ENCODE assay signal across 8 cellular contexts in the genomic region with DNA sequence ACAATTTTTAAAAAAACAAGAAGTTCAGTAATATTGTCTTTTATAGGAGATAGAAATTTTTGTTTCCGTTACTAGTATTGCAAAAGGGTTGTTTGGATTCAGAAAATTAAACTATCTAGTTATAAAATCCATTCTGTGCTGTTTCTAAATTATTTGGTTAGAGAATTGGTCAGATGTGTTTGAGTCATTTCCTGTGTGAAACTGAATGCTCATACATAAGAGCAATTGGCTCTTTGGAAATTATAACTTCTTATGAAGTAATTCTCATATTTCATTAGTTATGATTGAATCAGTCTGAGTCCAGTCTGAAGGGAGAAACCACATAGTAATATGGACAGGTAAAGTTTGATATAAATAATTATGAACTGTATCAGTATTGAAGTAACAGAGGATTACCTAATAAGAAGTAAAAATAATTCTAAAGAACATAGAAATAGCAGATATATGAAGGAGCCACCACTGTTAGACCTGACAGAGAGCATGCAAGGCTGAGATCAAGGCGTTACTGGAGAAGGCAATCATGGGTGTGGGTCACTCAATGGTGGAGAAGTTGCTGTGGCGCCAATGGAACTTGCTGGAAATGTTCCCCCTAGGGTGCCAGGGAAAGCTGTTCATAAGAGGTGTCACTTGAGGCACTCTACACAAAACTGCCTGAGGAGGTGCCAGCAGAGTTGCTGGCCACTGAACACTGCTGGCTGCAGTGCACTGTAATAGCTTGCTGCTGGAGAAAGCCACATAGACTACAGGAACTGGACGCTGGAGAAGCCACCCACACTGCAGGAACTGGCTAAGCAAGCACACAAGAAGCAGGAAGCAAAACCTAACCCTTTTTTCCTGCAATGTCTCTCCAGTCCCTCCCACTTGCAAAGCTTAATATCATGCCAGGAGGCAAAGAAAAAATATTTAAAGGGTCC. TPM values are rescaled to one million over a fixed set of nuclear protein-coding genes. Genes with fewer than 3 reads are reported as not detected.
DNase-seq lines count a peak whose midpoint lies in the region; ATAC-seq and TF ChIP-seq lines count a peak whose summit lies in the region.

No MANE protein-coding gene starts in this region.

- H3K27ac ChIP-seq in heart left ventricle (peak overlapping the region in 11 of 12 donors; percentile 13 to 95 (median 64)), suprapubic skin (peak overlapping the region; percentile 78)

- TF ChIP-seq POLR2A in heart left ventricle (IDR thresholded peaks at IDR 0.05), result no peak
- TF ChIP-seq POLR2A in suprapubic skin (IDR thresholded peaks at IDR 0.05), result no peak

- peaks cover 19% of the 10 kb centered on the region for H3K36me3 Mint-ChIP-seq in activated CD4-positive, alpha-beta T cell treated with anti-CD3 and anti-CD28 coated beads, Interleukin-2, amount 10 ng/mL, durations not matched to agents 24 days and 14 days (ENCODE audit: low read depth)
- peaks cover 3% of the 10 kb centered on the region for H3K36me3 Mint-ChIP-seq in T-helper 2 cell treated with Interferon-gamma antibody and Interleukin-4, amounts not matched to agents 5 μg/mL and 100 μg/mL, for 36 hours (ENCODE audit: low read depth)

- H3K9me3 Mint-ChIP-seq in activated CD4-positive, alpha-beta T cell treated with anti-CD3 and anti-CD28 coated beads, Interleukin-2, amount 10 ng/mL, durations not matched to agents 24 days and 14 days, result no peaks in the 10 kb centered on the region
- H3K9me3 Mint-ChIP-seq in T-helper 2 cell treated with Interferon-gamma antibody and Interleukin-4, amounts not matched to agents 5 μg/mL and 100 μg/mL, for 36 hours, result no peaks in the 10 kb centered on the region

- H3K4me1 ChIP-seq in heart left ventricle, result peaks cover 0 to 47% (median 2%) of the 10 kb centered on the region in 12 donors
- H3K4me1 ChIP-seq in suprapubic skin, result peaks cover 17% of the 10 kb centered on the region

- H3K9me3 ChIP-seq in heart left ventricle, result no peaks in the 10 kb centered on the region
- no peaks in the 10 kb centered on the region for H3K9me3 ChIP-seq in suprapubic skin

- H3K4me3 ChIP-seq in heart left ventricle (peak overlapping the region in 1 of 12 donors; percentile 27), suprapubic skin (no peak overlapping the region)

- H3K4me3 Mint-ChIP-seq in activated CD4-positive, alpha-beta T cell treated with anti-CD3 and anti-CD28 coated beads, Interleukin-2, amount 10 ng/mL, durations not matched to agents 24 days and 14 days, result no peak overlapping the region
- H3K4me3 Mint-ChIP-seq in T-helper 2 cell treated with Interferon-gamma antibody and Interleukin-4, amounts not matched to agents 5 μg/mL and 100 μg/mL, for 36 hours, result peak overlapping the region; percentile 31

- H3K4me1 Mint-ChIP-seq in activated CD4-positive, alpha-beta T cell treated with anti-CD3 and anti-CD28 coated beads, Interleukin-2, amount 10 ng/mL, durations not matched to agents 24 days and 14 days, result peaks cover 16% of the 10 kb centered on the region
- peaks cover 11% of the 10 kb centered on the region for H3K4me1 Mint-ChIP-seq in T-helper 2 cell treated with Interferon-gamma antibody and Interleukin-4, amounts not matched to agents 5 μg/mL and 100 μg/mL, for 36 hours (ENCODE audit: low read depth)

- no peak overlapping the region for H3K27ac Mint-ChIP-seq in activated CD4-positive, alpha-beta T cell treated with anti-CD3 and anti-CD28 coated beads, Interleukin-2, amount 10 ng/mL, durations not matched to agents 24 days and 14 days
- H3K27ac Mint-ChIP-seq in T-helper 2 cell treated with Interferon-gamma antibody and Interleukin-4, amounts not matched to agents 5 μg/mL and 100 μg/mL, for 36 hours, result peak overlapping the region; percentile 47

- no peak for TF ChIP-seq EP300 in suprapubic skin (IDR thresholded peaks at IDR 0.05)

- 60 to 63% (median 63%) methylated on average over 4 of the region's 4 CpGs for WGBS in heart left ventricle, 4 donors
- WGBS in suprapubic skin, result 60% methylated on average over 4 of the region's 4 CpGs

- ATAC-seq in HG03108 (IDR thresholded peaks at IDR 0.05; ENCODE audit: unreplicated experiment) (peak; percentile 45), heart left ventricle (peak; percentile 74 to 96 (median 88)), HG03045 (IDR thresholded peaks at IDR 0.05; ENCODE audit: unreplicated experiment) (no peak)

- peaks cover 0 to 11% (median 1%) of the 10 kb centered on the region in 9 donors for H3K36me3 ChIP-seq in heart left ventricle
- peaks cover 7% of the 10 kb centered on the region for H3K36me3 ChIP-seq in suprapubic skin

- intact Hi-C loops in activated CD4-positive, alpha-beta T cell treated with anti-CD3 and anti-CD28 coated beads, Interleukin-2, amount 10 ng/mL, durations not matched to agents 24 days and 14 days (cut with micrococcal nuclease), result no loop called here
- intact Hi-C loops in heart left ventricle (cut with DNase I), result no loop called here

- TF ChIP-seq CTCF in heart left ventricle (IDR thresholded peaks at IDR 0.05) (no peak), suprapubic skin (IDR thresholded peaks at IDR 0.05) (no peak)

- peak; percentile 59 for DNase-seq in activated CD4-positive, alpha-beta T cell treated with anti-CD3 and anti-CD28 coated beads, Interleukin-2, amount 10 ng/mL, durations not matched to agents 24 days and 14 days
- DNase-seq in activated CD4-positive, alpha-beta T cell treated with anti-CD3 and anti-CD28 coated beads for 48 hours, result no peak
- DNase-seq in T-helper 2 cell treated with Interferon-gamma antibody and Interleukin-4, amounts not matched to agents 5 μg/mL and 100 μg/mL, for 36 hours (ENCODE audit: low spot score), result no peak
- peak; percentile 57 to 71 (median 64) for DNase-seq in heart left ventricle
- peak in 1 of 2 donors; percentile 77 for DNase-seq in suprapubic skin (ENCODE audit: low spot score in 2 of 2)
- no peak for DNase-seq in NK-92 treated with Interleukin-12 subunit alpha and Interleukin-12 subunit beta, amount 100 ng/mL, for 24 hours (lab: John Stamatoyannopoulos, UW)

- H3K27me3 Mint-ChIP-seq in activated CD4-positive, alpha-beta T cell treated with anti-CD3 and anti-CD28 coated beads, Interleukin-2, amount 10 ng/mL, durations not matched to agents 24 days and 14 days, result peaks cover 9% of the 10 kb centered on the region
- H3K27me3 Mint-ChIP-seq in T-helper 2 cell treated with Interferon-gamma antibody and Interleukin-4, amounts not matched to agents 5 μg/mL and 100 μg/mL, for 36 hours (ENCODE audit: low read depth), result peaks cover 16% of the 10 kb centered on the region

- H3K27me3 ChIP-seq in heart left ventricle, result no peaks in the 10 kb centered on the region
- H3K27me3 ChIP-seq in suprapubic skin, result no peaks in the 10 kb centered on the region

RNA-seq across cellular contexts. Expression of gene FAP, which starts 18.0 kb away (rescaled TPM):
- total RNA-seq in activated CD4-positive, alpha-beta T cell treated with anti-CD3 and anti-CD28 coated beads, Interleukin-2, amount 10 ng/mL, durations not matched to agents 24 days and 14 days, result not detected in 2 replicates
- 10 to 100 TPM in 1 of 9 donors, 1 to 10 TPM in 6, under 1 TPM in 2; 0.75 to 11.3 (median 3.5) TPM for total RNA-seq in heart left ventricle
- 1 to 10 TPM in 1 of 2 donors, under 1 TPM in 1; 0.88 to 1.5 TPM for polyA plus RNA-seq in heart left ventricle
- 1 to 10 TPM; 1.8 to 4.5 (median 2.8) TPM for total RNA-seq in suprapubic skin

RNA-seq across cellular contexts. Expression of gene IFIH1, which starts 57.2 kb away (rescaled TPM):
- 22.5 and 26.3 TPM in 2 replicates for total RNA-seq in activated CD4-positive, alpha-beta T cell treated with anti-CD3 and anti-CD28 coated beads, Interleukin-2, amount 10 ng/mL, durations not matched to agents 24 days and 14 days
- total RNA-seq in heart left ventricle, result 10 to 100 TPM in 3 of 9 donors, 1 to 10 TPM in 6; 4.5 to 24.2 (median 6.8) TPM
- 1 to 10 TPM; 3.4 to 3.6 TPM for polyA plus RNA-seq in heart left ventricle
- total RNA-seq in suprapubic skin, result 10 to 100 TPM in 3 of 4 donors, 1 to 10 TPM in 1; 8.7 to 20.7 (median 16.2) TPM

Comparison
In these comparisons a context has a peak if more than half of its experiments do, and no peak if none do; other contexts are left out.
1. DNase-seq: peak in activated CD4-positive, alpha-beta T cell treated with anti-CD3 and anti-CD28 coated beads, Interleukin-2, amount 10 ng/mL, durations not matched to agents 24 days and 14 days (single experiment) and heart left ventricle (5 of 5); none in activated CD4-positive, alpha-beta T cell treated with anti-CD3 and anti-CD28 coated beads for 48 hours (single experiment), T-helper 2 cell treated with Interferon-gamma antibody and Interleukin-4, amounts not matched to agents 5 μg/mL and 100 μg/mL, for 36 hours (single experiment) and NK-92 treated with Interleukin-12 subunit alpha and Interleukin-12 subunit beta, amount 100 ng/mL, for 24 hours (single experiment).